ENCODE assay signal across 8 cellular contexts in the genomic region with DNA sequence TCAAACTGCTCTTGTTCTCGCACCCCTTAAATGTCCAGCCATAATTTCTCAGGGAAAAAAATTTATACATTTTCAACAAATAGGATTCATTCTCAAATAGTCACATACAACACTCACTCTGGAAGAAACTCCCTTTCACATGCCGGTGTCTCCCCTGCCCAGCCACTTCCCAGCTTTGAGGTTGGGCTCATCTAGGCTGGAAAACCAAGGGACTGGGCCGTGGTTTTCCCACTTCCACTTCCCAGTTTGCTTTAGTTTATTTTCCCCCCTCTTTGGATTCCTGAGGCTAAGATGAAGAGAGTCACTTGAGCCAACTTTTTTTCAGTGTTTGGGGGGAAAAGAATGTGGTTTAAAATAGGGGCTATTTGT. TPM values are rescaled to one million over a fixed set of nuclear protein-coding genes. Genes with fewer than 3 reads are reported as not detected.
DNase-seq lines count a peak whose midpoint lies in the region; ATAC-seq and TF ChIP-seq lines count a peak whose summit lies in the region.
"Had no signal": no experiment of that assay in that cellular context is flagged by ENCODE, and none has a peak within 500 bp of the region (broad histone marks: within the 10 kb centered on the region; RNA-seq: fewer than 3 reads in every experiment).

No MANE protein-coding gene starts in this region.

- H4K20me1 ChIP-seq in osteoblast (ENCODE audit: insufficient read depth, low read length): peaks cover 7% of the 10 kb centered on the region

- DNase-seq in EH (ENCODE audit: low read depth) (peak; percentile 71), LHCN-M2 (ENCODE audit: low read depth) (peak; percentile 23), brain microvascular endothelial cell (no peak), osteoblast (ENCODE audit: insufficient read length, low spot score, missing footprints) (peak; percentile 65), suprapubic skin (ENCODE audit: low spot score in 2 of 2) (no peak), kidney tubule cell (ENCODE audit: low spot score) (no peak)

- H3K4me3 ChIP-seq in brain microvascular endothelial cell (ENCODE audit: low read depth, low read length) (peak overlapping the region; percentile 100), osteoblast (ENCODE audit: insufficient read depth, low read length) (peak overlapping the region; percentile 98), suprapubic skin (no peak overlapping the region)

- H3K27ac ChIP-seq in brain microvascular endothelial cell (peak overlapping the region; percentile 91), osteoblast (ENCODE audit: low read depth, low read length) (peak overlapping the region; percentile 35), suprapubic skin (no peak overlapping the region)

- H3K36me3 ChIP-seq in brain microvascular endothelial cell (replicated peaks) (peaks cover 16% of the 10 kb centered on the region), osteoblast (ENCODE audit: insufficient read depth, low read length) (peaks cover 9% of the 10 kb centered on the region), suprapubic skin (no peaks in the 10 kb centered on the region)

- H3K79me2 ChIP-seq in osteoblast (ENCODE audit: insufficient read depth, low read length): peaks cover 44% of the 10 kb centered on the region

- H3K27me3 ChIP-seq in brain microvascular endothelial cell (replicated peaks): no peaks in the 10 kb centered on the region
- H3K27me3 ChIP-seq in osteoblast (ENCODE audit: insufficient read depth, low read length): no peaks in the 10 kb centered on the region
- no peaks in the 10 kb centered on the region for H3K27me3 ChIP-seq in suprapubic skin
- H3K27me3 ChIP-seq: foreskin keratinocyte had no signal

- TF ChIP-seq CTCF in brain microvascular endothelial cell (IDR thresholded peaks at IDR 0.05; ENCODE audit: low read depth, low read length, missing control alignments): no peak
- no peak for TF ChIP-seq CTCF in osteoblast (IDR thresholded peaks at IDR 0.05; ENCODE audit: extremely low read depth, low read depth, low read length)
- TF ChIP-seq CTCF in suprapubic skin (IDR thresholded peaks at IDR 0.05): no peak

- ATAC-seq in GM21737 (IDR thresholded peaks at IDR 0.05; ENCODE audit: unreplicated experiment): no peak

- TF ChIP-seq EP300 in suprapubic skin (IDR thresholded peaks at IDR 0.05): no peak

- H3K9me3 ChIP-seq in osteoblast (ENCODE audit: low read depth, low read length): no peaks in the 10 kb centered on the region
- H3K9me3 ChIP-seq in suprapubic skin: no peaks in the 10 kb centered on the region

- in situ Hi-C loops in brain microvascular endothelial cell (cut with HindIII; ENCODE audit: low pct_ligation_motif_present, low sequenced_read_pairs): no loop called here

- H2AFZ ChIP-seq in osteoblast (ENCODE audit: low read length): no peak overlapping the region

- WGBS in suprapubic skin: 67% methylated on average over 3 of the region's 3 CpGs

- H3K4me1 ChIP-seq in osteoblast (ENCODE audit: insufficient read depth, low read length) (peaks cover 38% of the 10 kb centered on the region), suprapubic skin (peaks cover 26% of the 10 kb centered on the region)
- H3K4me1 ChIP-seq: foreskin keratinocyte had no signal

- no peak for TF ChIP-seq POLR2A in suprapubic skin (IDR thresholded peaks at IDR 0.05)

- peak overlapping the region; percentile 52 for H3K4me2 ChIP-seq in osteoblast (ENCODE audit: insufficient read depth, low read length)

RNA-seq across cellular contexts. Expression of a gene that starts 0.5 kb away (rescaled TPM):
- 28.9 and 33.1 TPM in 2 replicates for total RNA-seq in LHCN-M2 (2014; rRNA removed)
- 39.2 TPM for polyA plus RNA-seq in LHCN-M2 (2012)
- total RNA-seq in osteoblast: 26.1 and 26.8 TPM in 2 replicates
- 10 to 100 TPM; 12.9 to 25.6 (median 19.8) TPM for total RNA-seq in suprapubic skin

Comparison
In these comparisons a context has a peak if more than half of its experiments do, and no peak if none do; other contexts are left out.
1. DNase-seq: peak in EH (single experiment), LHCN-M2 (single experiment) and osteoblast (single experiment); none in brain microvascular endothelial cell (single experiment), suprapubic skin (0 of 2) and kidney tubule cell (single experiment).